In genomic region chr21:32764186-32764585, GRCh38 we compare ENCODE assay signal across 25 cellular contexts.
"Had no signal": no experiment of that assay in that cellular context is flagged by ENCODE, and none has a peak within 500 bp of the region (broad histone marks: within the 10 kb centered on the region; RNA-seq: fewer than 3 reads in every experiment).

No MANE protein-coding gene starts in this region.

- ATAC-seq: activated CD4-positive, alpha-beta T cell treated with anti-CD3 and anti-CD28 coated beads for 36 hours; activated T-helper 17 cell treated with anti-CD3 and anti-CD28 coated beads, Interleukin-2, amount 50 U/mL, for 72 hours; left lobe of liver; lower lobe of right lung; naive thymus-derived CD8-positive, alpha-beta T cell had no signal

- H3K27me3 Mint-ChIP-seq: activated B cell treated with CpG ODN at 0.5 μM for 24 hours; activated CD4-positive, alpha-beta T cell treated with anti-CD3 and anti-CD28 coated beads for 36 hours; activated naive CD8-positive, alpha-beta T cell; activated T-cell treated with anti-CD3 and anti-CD28 coated beads, Interleukin-2, amount 50 U/mL, for 24 hours; activated T-helper 17 cell treated with anti-CD3 and anti-CD28 coated beads, Interleukin-2, amount 50 U/mL, for 72 hours; dendritic cell treated with granulocyte-macrophage colony-stimulating factor and Interleukin-4, amounts not matched to agents 40 ng/mL and 50 ng/mL, for 4 days; naive thymus-derived CD8-positive, alpha-beta T cell; progenitor cell of endocrine pancreas; type B pancreatic cell had no signal

- DNase-seq: activated B cell treated with CpG ODN at 0.5 μM for 24 hours; activated CD4-positive, alpha-beta T cell treated with anti-CD3 and anti-CD28 coated beads for 36 hours; activated CD4-positive, alpha-beta T cell treated with anti-CD3 and anti-CD28 coated beads, Interleukin-2, amount 50 U/mL, for 4 hours; activated CD8-positive, alpha-beta memory T cell treated with anti-CD3 and anti-CD28 coated beads for 24 hours; activated CD8-positive, alpha-beta memory T cell treated with anti-CD3 and anti-CD28 coated beads, Interleukin-2, amount 50 U/mL, for 4 hours; activated naive CD4-positive, alpha-beta T cell; activated T-cell treated with anti-CD3 and anti-CD28 coated beads, Interleukin-2, amount 50 U/mL, for 24 hours; adrenal gland; brain microvascular endothelial cell; caudate nucleus; effector CD8-positive, alpha-beta T cell; erythroblast; foreskin fibroblast; lower lobe of right lung; naive thymus-derived CD8-positive, alpha-beta T cell; retina; stimulated activated CD4-positive, alpha-beta T cell treated with anti-CD3 and anti-CD28 coated beads, Interleukin-4, amount 100 ng/mL, for 1 hour; stimulated activated naive CD4-positive, alpha-beta T cell treated with Interleukin-2 at 50 U/mL for 16 hours had no signal

- H3K27ac Mint-ChIP-seq: activated B cell treated with CpG ODN at 0.5 μM for 24 hours; dendritic cell treated with granulocyte-macrophage colony-stimulating factor and Interleukin-4, amounts not matched to agents 40 ng/mL and 50 ng/mL, for 4 days; neural progenitor cell; progenitor cell of endocrine pancreas; type B pancreatic cell had no signal

- H3K4me3 Mint-ChIP-seq: activated B cell treated with CpG ODN at 0.5 μM for 24 hours; activated CD4-positive, alpha-beta T cell treated with anti-CD3 and anti-CD28 coated beads for 36 hours; activated naive CD8-positive, alpha-beta T cell; activated T-cell treated with anti-CD3 and anti-CD28 coated beads, Interleukin-2, amount 50 U/mL, for 24 hours; dendritic cell treated with granulocyte-macrophage colony-stimulating factor and Interleukin-4, amounts not matched to agents 40 ng/mL and 50 ng/mL, for 4 days; naive thymus-derived CD8-positive, alpha-beta T cell; neural progenitor cell; type B pancreatic cell had no signal

- H3K9me3 Mint-ChIP-seq: activated B cell treated with CpG ODN at 0.5 μM for 24 hours; activated T-helper 17 cell treated with anti-CD3 and anti-CD28 coated beads, Interleukin-2, amount 50 U/mL, for 72 hours; dendritic cell treated with granulocyte-macrophage colony-stimulating factor and Interleukin-4, amounts not matched to agents 40 ng/mL and 50 ng/mL, for 4 days; naive thymus-derived CD8-positive, alpha-beta T cell; neural progenitor cell; type B pancreatic cell had no signal
